1 cellular context compared by ENCODE assay signal in the genomic region with DNA sequence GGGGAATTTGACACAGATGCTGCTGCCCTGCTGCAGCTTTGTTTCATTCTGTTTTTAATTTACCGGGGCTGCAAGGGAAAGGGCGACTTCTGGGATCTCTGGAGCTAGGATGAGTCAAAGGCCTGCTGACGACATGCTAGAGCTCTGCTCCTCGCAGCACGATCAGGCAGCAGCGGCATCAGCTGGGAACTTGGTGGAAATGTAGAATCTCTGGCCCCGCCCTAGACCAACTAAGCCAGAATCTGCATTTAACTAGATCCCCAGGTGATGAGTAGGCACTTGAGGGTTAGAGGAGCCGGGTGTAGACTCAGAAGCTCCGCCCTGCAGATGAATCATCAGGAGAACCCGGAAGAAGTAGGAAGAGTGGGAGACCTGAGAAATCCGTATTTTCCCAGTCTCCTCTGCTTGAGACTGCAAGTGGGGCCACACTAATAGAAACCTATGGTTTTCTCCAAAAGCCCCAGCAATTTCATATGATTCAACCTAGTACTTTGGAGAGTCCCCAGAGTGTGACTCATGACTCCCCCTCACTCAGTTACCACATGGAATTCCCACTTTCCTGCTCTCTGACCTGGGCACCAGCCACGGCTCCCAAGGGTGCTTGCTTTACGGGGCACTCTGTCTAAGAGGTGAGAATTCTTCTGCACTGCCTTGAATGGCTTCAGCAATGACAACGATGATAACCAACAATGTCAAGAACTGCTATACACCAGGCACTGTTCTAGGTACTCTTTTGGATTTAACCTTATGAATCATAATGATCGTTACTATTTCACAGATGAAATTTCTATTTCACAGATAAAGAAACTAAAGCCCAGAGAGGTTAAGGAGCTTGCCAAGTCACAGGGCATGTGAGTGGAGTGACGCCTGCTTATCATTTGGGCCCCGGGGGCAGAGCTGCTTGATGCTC.
TF ChIP-seq lines count a peak whose summit lies in the region.

No MANE protein-coding gene starts in this region.

TF ChIP-seq in K562, 482 proteins besides CTCF, POLR2A, EP300 and RAD21 (continued from another document and continues in another):
- no peak for TF ChIP-seq MTF1 (CRISPR knock-in tag; IDR thresholded peaks at IDR 0.05; ENCODE audit: borderline replicate concordance)
- no peak for TF ChIP-seq PHB2 (IDR thresholded peaks at IDR 0.05; ENCODE audit: low read depth)
- TF ChIP-seq MCM3 (IDR thresholded peaks at IDR 0.05): no peak
- TF ChIP-seq, protein P1, sequence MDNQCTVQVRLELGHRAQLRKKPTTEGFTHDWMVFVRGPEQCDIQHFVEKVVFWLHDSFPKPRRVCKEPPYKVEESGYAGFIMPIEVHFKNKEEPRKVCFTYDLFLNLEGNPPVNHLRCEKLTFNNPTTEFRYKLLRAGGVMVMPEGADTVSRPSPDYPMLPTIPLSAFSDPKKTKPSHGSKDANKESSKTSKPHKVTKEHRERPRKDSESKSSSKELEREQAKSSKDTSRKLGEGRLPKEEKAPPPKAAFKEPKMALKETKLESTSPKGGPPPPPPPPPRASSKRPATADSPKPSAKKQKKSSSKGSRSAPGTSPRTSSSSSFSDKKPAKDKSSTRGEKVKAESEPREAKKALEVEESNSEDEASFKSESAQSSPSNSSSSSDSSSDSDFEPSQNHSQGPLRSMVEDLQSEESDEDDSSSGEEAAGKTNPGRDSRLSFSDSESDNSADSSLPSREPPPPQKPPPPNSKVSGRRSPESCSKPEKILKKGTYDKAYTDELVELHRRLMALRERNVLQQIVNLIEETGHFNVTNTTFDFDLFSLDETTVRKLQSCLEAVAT (IDR thresholded peaks at IDR 0.05): no peak
- TF ChIP-seq SRSF7 (optimal IDR thresholded peaks at IDR 0.05; ENCODE audit: low read depth, low read length): no peak
- no peak for TF ChIP-seq STAT5A (IDR thresholded peaks at IDR 0.05; ENCODE audit: borderline replicate concordance, low read length)
- TF ChIP-seq ASH1L (IDR thresholded peaks at IDR 0.05; ENCODE audit: borderline replicate concordance, low read depth, partially characterized antibody): peak; percentile 37
- no peak for TF ChIP-seq PPARD (CRISPR knock-in tag; IDR thresholded peaks at IDR 0.05)
- no peak; the same call in 1 of the 2 replicates for TF ChIP-seq HDAC2 (IDR thresholded peaks at IDR 0.05)
- no peak for TF ChIP-seq ZNF780A (CRISPR knock-in tag; IDR thresholded peaks at IDR 0.05)
- TF ChIP-seq POLR2G (IDR thresholded peaks at IDR 0.05; ENCODE audit: low read depth, low read length): no peak
- no peak for TF ChIP-seq CSDE1 (IDR thresholded peaks at IDR 0.05)
- TF ChIP-seq CCAR2 (IDR thresholded peaks at IDR 0.05; ENCODE audit: low read depth, low read length): no peak
- TF ChIP-seq, protein P2, sequence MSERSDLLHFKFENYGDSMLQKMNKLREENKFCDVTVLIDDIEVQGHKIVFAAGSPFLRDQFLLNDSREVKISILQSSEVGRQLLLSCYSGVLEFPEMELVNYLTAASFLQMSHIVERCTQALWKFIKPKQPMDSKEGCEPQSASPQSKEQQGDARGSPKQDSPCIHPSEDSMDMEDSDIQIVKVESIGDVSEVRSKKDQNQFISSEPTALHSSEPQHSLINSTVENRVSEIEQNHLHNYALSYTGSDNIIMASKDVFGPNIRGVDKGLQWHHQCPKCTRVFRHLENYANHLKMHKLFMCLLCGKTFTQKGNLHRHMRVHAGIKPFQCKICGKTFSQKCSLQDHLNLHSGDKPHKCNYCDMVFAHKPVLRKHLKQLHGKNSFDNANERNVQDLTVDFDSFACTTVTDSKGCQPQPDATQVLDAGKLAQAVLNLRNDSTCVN (CRISPR knock-in tag; IDR thresholded peaks at IDR 0.05): no peak
- TF ChIP-seq HMG20B (CRISPR knock-in tag; IDR thresholded peaks at IDR 0.05): no peak
- TF ChIP-seq FOXJ3 (CRISPR knock-in tag; IDR thresholded peaks at IDR 0.05): no peak
- no peak for TF ChIP-seq ZBTB17 (CRISPR knock-in tag; IDR thresholded peaks at IDR 0.05)
- TF ChIP-seq ZSCAN32 (CRISPR knock-in tag; IDR thresholded peaks at IDR 0.05): no peak
- no peak for TF ChIP-seq COPS2 (conservative IDR thresholded peaks at IDR 0.05)
- peak; percentile 84; the same call in 1 of the 2 replicates for TF ChIP-seq MAFK (IDR thresholded peaks at IDR 0.05; ENCODE audit: low read length)
- TF ChIP-seq ZNF316 (IDR thresholded peaks at IDR 0.05): peak; percentile 90
- peak; percentile 41 to 51; a peak in 2 of 4 replicates for TF ChIP-seq NRF1 (conservative IDR thresholded peaks at IDR 0.05 in 1 of 2, IDR thresholded peaks at IDR 0.05 in 1 of 2)
- TF ChIP-seq, protein P3, sequence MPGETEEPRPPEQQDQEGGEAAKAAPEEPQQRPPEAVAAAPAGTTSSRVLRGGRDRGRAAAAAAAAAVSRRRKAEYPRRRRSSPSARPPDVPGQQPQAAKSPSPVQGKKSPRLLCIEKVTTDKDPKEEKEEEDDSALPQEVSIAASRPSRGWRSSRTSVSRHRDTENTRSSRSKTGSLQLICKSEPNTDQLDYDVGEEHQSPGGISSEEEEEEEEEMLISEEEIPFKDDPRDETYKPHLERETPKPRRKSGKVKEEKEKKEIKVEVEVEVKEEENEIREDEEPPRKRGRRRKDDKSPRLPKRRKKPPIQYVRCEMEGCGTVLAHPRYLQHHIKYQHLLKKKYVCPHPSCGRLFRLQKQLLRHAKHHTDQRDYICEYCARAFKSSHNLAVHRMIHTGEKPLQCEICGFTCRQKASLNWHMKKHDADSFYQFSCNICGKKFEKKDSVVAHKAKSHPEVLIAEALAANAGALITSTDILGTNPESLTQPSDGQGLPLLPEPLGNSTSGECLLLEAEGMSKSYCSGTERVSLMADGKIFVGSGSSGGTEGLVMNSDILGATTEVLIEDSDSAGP (CRISPR knock-in tag; IDR thresholded peaks at IDR 0.05): no peak
- TF ChIP-seq ATF1 (CRISPR knock-in tag; IDR thresholded peaks at IDR 0.05): no peak
- peak; percentile 77 for TF ChIP-seq ATF1 (tag; IDR thresholded peaks at IDR 0.05)
- TF ChIP-seq, protein P4, sequence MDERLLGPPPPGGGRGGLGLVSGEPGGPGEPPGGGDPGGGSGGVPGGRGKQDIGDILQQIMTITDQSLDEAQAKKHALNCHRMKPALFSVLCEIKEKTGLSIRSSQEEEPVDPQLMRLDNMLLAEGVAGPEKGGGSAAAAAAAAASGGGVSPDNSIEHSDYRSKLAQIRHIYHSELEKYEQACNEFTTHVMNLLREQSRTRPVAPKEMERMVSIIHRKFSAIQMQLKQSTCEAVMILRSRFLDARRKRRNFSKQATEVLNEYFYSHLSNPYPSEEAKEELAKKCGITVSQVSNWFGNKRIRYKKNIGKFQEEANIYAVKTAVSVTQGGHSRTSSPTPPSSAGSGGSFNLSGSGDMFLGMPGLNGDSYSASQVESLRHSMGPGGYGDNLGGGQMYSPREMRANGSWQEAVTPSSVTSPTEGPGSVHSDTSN (CRISPR knock-in tag; IDR thresholded peaks at IDR 0.05; ENCODE audit: low read depth): no peak
- TF ChIP-seq, protein P4 (tag; conservative IDR thresholded peaks at IDR 0.05; ENCODE audit: low read depth): peak; percentile 37
- TF ChIP-seq ZKSCAN3 (CRISPR knock-in tag; IDR thresholded peaks at IDR 0.05): no peak
- 0 out of 2 replicates have a peak, but pooled peaks have one; percentile 59 for TF ChIP-seq ELF2 (CRISPR knock-in tag; IDR thresholded peaks at IDR 0.05)
- peak in 1 of 2 experiments; percentile 34; a peak in 1 of 4 replicates for TF ChIP-seq SRF (CRISPR knock-in tag; IDR thresholded peaks at IDR 0.05)
- TF ChIP-seq SRSF3 (IDR thresholded peaks at IDR 0.05; ENCODE audit: insufficient read depth, low read length): no peak
- TF ChIP-seq EGR1 (conservative IDR thresholded peaks at IDR 0.05): peak; percentile 71
- peak; percentile 64 for TF ChIP-seq PHF20 (IDR thresholded peaks at IDR 0.05; ENCODE audit: partially characterized antibody)
- peak; percentile 7; the same call in 1 of the 2 replicates for TF ChIP-seq TCF3 (CRISPR knock-in tag; IDR thresholded peaks at IDR 0.05)
- TF ChIP-seq, protein P5, sequence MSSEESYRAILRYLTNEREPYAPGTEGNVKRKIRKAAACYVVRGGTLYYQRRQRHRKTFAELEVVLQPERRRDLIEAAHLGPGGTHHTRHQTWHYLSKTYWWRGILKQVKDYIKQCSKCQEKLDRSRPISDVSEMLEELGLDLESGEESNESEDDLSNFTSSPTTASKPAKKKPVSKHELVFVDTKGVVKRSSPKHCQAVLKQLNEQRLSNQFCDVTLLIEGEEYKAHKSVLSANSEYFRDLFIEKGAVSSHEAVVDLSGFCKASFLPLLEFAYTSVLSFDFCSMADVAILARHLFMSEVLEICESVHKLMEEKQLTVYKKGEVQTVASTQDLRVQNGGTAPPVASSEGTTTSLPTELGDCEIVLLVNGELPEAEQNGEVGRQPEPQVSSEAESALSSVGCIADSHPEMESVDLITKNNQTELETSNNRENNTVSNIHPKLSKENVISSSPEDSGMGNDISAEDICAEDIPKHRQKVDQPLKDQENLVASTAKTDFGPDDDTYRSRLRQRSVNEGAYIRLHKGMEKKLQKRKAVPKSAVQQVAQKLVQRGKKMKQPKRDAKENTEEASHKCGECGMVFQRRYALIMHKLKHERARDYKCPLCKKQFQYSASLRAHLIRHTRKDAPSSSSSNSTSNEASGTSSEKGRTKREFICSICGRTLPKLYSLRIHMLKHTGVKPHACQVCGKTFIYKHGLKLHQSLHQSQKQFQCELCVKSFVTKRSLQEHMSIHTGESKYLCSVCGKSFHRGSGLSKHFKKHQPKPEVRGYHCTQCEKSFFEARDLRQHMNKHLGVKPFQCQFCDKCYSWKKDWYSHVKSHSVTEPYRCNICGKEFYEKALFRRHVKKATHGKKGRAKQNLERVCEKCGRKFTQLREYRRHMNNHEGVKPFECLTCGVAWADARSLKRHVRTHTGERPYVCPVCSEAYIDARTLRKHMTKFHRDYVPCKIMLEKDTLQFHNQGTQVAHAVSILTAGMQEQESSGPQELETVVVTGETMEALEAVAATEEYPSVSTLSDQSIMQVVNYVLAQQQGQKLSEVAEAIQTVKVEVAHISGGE (CRISPR knock-in tag; IDR thresholded peaks at IDR 0.05): peak in 1 of 3 experiments; percentile 56; a peak in 1 of 6 replicates
- TF ChIP-seq POLR2B (IDR thresholded peaks at IDR 0.05; ENCODE audit: low read depth, partially characterized antibody): peak; percentile 44
- TF ChIP-seq, protein P6, sequence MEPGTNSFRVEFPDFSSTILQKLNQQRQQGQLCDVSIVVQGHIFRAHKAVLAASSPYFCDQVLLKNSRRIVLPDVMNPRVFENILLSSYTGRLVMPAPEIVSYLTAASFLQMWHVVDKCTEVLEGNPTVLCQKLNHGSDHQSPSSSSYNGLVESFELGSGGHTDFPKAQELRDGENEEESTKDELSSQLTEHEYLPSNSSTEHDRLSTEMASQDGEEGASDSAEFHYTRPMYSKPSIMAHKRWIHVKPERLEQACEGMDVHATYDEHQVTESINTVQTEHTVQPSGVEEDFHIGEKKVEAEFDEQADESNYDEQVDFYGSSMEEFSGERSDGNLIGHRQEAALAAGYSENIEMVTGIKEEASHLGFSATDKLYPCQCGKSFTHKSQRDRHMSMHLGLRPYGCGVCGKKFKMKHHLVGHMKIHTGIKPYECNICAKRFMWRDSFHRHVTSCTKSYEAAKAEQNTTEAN (CRISPR knock-in tag; IDR thresholded peaks at IDR 0.05): no peak
- TF ChIP-seq, protein P7, sequence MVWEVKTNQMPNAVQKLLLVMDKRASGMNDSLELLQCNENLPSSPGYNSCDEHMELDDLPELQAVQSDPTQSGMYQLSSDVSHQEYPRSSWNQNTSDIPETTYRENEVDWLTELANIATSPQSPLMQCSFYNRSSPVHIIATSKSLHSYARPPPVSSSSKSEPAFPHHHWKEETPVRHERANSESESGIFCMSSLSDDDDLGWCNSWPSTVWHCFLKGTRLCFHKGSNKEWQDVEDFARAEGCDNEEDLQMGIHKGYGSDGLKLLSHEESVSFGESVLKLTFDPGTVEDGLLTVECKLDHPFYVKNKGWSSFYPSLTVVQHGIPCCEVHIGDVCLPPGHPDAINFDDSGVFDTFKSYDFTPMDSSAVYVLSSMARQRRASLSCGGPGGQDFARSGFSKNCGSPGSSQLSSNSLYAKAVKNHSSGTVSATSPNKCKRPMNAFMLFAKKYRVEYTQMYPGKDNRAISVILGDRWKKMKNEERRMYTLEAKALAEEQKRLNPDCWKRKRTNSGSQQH (CRISPR knock-in tag; IDR thresholded peaks at IDR 0.05): no peak
- peak; percentile 68 for TF ChIP-seq MAFF (IDR thresholded peaks at IDR 0.05; ENCODE audit: low read length)
- TF ChIP-seq, protein P8, sequence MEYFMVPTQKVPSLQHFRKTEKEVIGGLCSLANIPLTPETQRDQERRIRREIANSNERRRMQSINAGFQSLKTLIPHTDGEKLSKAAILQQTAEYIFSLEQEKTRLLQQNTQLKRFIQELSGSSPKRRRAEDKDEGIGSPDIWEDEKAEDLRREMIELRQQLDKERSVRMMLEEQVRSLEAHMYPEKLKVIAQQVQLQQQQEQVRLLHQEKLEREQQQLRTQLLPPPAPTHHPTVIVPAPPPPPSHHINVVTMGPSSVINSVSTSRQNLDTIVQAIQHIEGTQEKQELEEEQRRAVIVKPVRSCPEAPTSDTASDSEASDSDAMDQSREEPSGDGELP (CRISPR knock-in tag; IDR thresholded peaks at IDR 0.05; ENCODE audit: borderline replicate concordance): peak; percentile 99
- TF ChIP-seq DMBX1 (CRISPR knock-in tag; IDR thresholded peaks at IDR 0.05; ENCODE audit: borderline replicate concordance): peak; percentile 67; the same call in 1 of the 2 replicates
- TF ChIP-seq, protein P9, sequence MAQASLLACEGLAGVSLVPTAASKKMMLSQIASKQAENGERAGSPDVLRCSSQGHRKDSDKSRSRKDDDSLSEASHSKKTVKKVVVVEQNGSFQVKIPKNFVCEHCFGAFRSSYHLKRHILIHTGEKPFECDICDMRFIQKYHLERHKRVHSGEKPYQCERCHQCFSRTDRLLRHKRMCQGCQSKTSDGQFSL (CRISPR knock-in tag; IDR thresholded peaks at IDR 0.05): no peak
- TF ChIP-seq, protein P9 (tag; IDR thresholded peaks at IDR 0.05): no peak
- TF ChIP-seq HNRNPUL1 (IDR thresholded peaks at IDR 0.05; ENCODE audit: low read length): no peak
- TF ChIP-seq, protein P10, sequence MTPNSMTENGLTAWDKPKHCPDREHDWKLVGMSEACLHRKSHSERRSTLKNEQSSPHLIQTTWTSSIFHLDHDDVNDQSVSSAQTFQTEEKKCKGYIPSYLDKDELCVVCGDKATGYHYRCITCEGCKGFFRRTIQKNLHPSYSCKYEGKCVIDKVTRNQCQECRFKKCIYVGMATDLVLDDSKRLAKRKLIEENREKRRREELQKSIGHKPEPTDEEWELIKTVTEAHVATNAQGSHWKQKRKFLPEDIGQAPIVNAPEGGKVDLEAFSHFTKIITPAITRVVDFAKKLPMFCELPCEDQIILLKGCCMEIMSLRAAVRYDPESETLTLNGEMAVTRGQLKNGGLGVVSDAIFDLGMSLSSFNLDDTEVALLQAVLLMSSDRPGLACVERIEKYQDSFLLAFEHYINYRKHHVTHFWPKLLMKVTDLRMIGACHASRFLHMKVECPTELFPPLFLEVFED (CRISPR knock-in tag; conservative IDR thresholded peaks at IDR 0.05): no peak
- 0 out of 2 replicates have a peak, but pooled peaks have one; percentile 37 for TF ChIP-seq MIER1 (IDR thresholded peaks at IDR 0.05; ENCODE audit: low read depth)
- TF ChIP-seq ZNF699 (CRISPR knock-in tag; IDR thresholded peaks at IDR 0.05; ENCODE audit: insufficient replicate concordance): no peak
- peak; percentile 94 for TF ChIP-seq ELF1 (tag; IDR thresholded peaks at IDR 0.05)
